In the genomic region with DNA sequence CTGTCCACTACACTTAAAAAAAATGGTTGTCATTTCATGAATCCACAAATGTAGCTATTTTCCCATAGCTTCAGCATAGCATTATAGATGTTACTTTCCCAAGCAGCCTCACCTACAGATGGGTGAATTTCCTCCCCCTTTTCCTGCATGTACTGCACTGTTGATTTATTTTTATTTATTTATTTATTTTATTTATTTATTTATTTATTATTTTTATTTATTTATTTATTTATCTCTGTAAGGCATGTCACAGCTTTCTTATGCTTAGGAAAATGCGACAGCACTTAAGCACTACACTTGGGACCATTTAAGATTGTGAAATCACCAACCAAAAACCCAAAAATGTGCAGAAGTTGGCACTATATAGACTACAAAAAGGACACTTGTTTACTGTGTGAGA, we compare ENCODE assay signal across 1 cellular context.
TF ChIP-seq lines count a peak whose summit lies in the region.

No MANE protein-coding gene starts in this region.

TF ChIP-seq in HEK293, 187 proteins besides CTCF, POLR2A, EP300 and RAD21 (continued from another document and continues in another):
- TF ChIP-seq YY1 (tag by site-specific recombination; IDR thresholded peaks at IDR 0.05), result no peak
- TF ChIP-seq TCF7L2 (IDR thresholded peaks at IDR 0.05; ENCODE audit: borderline replicate concordance, low read depth, low read length), result no peak
- no peak for TF ChIP-seq ZNF423 (tag by site-specific recombination; IDR thresholded peaks at IDR 0.05)
- TF ChIP-seq ZFP3 (tag by site-specific recombination; IDR thresholded peaks at IDR 0.05; ENCODE audit: low read depth), result no peak
- TF ChIP-seq YY2 (tag by site-specific recombination; IDR thresholded peaks at IDR 0.05), result no peak
- TF ChIP-seq KLF9 (tag by site-specific recombination; IDR thresholded peaks at IDR 0.05; ENCODE audit: low read depth), result no peak
- no peak for TF ChIP-seq ZNF366 (tag by site-specific recombination; conservative IDR thresholded peaks at IDR 0.05)
- TF ChIP-seq ZSCAN30 (tag by site-specific recombination; IDR thresholded peaks at IDR 0.05), result no peak
- no peak for TF ChIP-seq ZNF768 (tag by site-specific recombination; IDR thresholded peaks at IDR 0.05)
- no peak for TF ChIP-seq ZNF354C (tag by site-specific recombination; IDR thresholded peaks at IDR 0.05; ENCODE audit: borderline replicate concordance, low read depth)
- no peak for TF ChIP-seq SALL2 (tag by site-specific recombination; IDR thresholded peaks at IDR 0.05; ENCODE audit: borderline replicate concordance)
- TF ChIP-seq, protein P1, sequence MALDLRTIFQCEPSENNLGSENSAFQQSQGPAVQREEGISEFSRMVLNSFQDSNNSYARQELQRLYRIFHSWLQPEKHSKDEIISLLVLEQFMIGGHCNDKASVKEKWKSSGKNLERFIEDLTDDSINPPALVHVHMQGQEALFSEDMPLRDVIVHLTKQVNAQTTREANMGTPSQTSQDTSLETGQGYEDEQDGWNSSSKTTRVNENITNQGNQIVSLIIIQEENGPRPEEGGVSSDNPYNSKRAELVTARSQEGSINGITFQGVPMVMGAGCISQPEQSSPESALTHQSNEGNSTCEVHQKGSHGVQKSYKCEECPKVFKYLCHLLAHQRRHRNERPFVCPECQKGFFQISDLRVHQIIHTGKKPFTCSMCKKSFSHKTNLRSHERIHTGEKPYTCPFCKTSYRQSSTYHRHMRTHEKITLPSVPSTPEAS (tag by site-specific recombination; IDR thresholded peaks at IDR 0.05), result no peak
- TF ChIP-seq, protein P2, sequence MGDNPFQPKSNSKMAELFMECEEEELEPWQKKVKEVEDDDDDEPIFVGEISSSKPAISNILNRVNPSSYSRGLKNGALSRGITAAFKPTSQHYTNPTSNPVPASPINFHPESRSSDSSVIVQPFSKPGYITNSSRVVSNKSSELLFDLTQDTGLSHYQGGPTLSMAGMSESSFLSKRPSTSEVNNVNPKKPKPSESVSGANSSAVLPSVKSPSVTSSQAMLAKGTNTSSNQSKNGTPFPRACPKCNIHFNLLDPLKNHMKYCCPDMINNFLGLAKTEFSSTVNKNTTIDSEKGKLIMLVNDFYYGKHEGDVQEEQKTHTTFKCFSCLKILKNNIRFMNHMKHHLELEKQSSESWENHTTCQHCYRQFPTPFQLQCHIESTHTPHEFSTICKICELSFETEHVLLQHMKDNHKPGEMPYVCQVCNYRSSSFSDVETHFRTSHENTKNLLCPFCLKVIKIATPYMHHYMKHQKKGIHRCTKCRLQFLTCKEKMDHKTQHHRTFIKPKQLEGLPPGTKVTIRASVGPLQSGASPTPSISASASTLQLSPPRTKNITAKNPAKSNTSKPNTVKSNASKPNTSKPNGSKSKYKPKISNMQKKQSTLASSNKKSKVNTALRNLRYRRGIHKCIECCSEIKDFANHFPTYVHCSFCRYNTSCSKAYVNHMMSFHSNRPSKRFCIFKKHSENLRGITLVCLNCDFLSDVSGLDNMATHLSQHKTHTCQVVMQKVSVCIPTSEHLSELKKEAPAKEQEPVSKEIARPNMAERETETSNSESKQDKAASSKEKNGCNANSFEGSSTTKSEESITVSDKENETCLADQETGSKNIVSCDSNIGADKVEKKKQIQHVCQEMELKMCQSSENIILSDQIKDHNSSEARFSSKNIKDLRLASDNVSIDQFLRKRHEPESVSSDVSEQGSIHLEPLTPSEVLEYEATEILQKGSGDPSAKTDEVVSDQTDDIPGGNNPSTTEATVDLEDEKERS (tag by site-specific recombination; IDR thresholded peaks at IDR 0.05), result no peak
- no peak for TF ChIP-seq ZIC2 (tag by site-specific recombination; IDR thresholded peaks at IDR 0.05)
- no peak for TF ChIP-seq ZNF670 (tag by site-specific recombination; IDR thresholded peaks at IDR 0.05; ENCODE audit: low read depth)
- no peak for TF ChIP-seq ZNF600 (tag by site-specific recombination; IDR thresholded peaks at IDR 0.05)
- TF ChIP-seq, protein P3, sequence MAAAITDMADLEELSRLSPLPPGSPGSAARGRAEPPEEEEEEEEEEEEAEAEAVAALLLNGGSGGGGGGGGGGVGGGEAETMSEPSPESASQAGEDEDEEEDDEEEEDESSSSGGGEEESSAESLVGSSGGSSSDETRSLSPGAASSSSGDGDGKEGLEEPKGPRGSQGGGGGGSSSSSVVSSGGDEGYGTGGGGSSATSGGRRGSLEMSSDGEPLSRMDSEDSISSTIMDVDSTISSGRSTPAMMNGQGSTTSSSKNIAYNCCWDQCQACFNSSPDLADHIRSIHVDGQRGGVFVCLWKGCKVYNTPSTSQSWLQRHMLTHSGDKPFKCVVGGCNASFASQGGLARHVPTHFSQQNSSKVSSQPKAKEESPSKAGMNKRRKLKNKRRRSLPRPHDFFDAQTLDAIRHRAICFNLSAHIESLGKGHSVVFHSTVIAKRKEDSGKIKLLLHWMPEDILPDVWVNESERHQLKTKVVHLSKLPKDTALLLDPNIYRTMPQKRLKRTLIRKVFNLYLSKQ (tag by site-specific recombination; IDR thresholded peaks at IDR 0.05; ENCODE audit: borderline replicate concordance), result no peak
- no peak for TF ChIP-seq ZNF248 (tag by site-specific recombination; IDR thresholded peaks at IDR 0.05)
- no peak for TF ChIP-seq SETDB1 (IDR thresholded peaks at IDR 0.05; ENCODE audit: insufficient read length, low read length)
- TF ChIP-seq, protein P4, sequence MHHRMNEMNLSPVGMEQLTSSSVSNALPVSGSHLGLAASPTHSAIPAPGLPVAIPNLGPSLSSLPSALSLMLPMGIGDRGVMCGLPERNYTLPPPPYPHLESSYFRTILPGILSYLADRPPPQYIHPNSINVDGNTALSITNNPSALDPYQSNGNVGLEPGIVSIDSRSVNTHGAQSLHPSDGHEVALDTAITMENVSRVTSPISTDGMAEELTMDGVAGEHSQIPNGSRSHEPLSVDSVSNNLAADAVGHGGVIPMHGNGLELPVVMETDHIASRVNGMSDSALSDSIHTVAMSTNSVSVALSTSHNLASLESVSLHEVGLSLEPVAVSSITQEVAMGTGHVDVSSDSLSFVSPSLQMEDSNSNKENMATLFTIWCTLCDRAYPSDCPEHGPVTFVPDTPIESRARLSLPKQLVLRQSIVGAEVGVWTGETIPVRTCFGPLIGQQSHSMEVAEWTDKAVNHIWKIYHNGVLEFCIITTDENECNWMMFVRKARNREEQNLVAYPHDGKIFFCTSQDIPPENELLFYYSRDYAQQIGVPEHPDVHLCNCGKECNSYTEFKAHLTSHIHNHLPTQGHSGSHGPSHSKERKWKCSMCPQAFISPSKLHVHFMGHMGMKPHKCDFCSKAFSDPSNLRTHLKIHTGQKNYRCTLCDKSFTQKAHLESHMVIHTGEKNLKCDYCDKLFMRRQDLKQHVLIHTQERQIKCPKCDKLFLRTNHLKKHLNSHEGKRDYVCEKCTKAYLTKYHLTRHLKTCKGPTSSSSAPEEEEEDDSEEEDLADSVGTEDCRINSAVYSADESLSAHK (tag by site-specific recombination; IDR thresholded peaks at IDR 0.05), result no peak
- no peak for TF ChIP-seq ZNF777 (tag by site-specific recombination; IDR thresholded peaks at IDR 0.05; ENCODE audit: borderline replicate concordance)
- TF ChIP-seq ZNF157 (tag by site-specific recombination; IDR thresholded peaks at IDR 0.05), result no peak
- no peak for TF ChIP-seq ZNF626 (tag by site-specific recombination; IDR thresholded peaks at IDR 0.05)
- no peak for TF ChIP-seq SCRT1 (tag by site-specific recombination; IDR thresholded peaks at IDR 0.05; ENCODE audit: borderline replicate concordance)
- TF ChIP-seq, protein P5, sequence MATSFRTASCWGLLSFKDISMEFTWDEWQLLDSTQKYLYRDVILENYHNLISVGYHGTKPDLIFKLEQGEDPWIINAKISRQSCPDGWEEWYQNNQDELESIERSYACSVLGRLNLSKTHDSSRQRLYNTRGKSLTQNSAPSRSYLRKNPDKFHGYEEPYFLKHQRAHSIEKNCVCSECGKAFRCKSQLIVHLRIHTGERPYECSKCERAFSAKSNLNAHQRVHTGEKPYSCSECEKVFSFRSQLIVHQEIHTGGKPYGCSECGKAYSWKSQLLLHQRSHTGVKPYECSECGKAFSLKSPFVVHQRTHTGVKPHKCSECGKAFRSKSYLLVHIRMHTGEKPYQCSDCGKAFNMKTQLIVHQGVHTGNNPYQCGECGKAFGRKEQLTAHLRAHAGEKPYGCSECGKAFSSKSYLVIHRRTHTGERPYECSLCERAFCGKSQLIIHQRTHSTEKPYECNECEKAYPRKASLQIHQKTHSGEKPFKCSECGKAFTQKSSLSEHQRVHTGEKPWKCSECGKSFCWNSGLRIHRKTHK (tag by site-specific recombination; IDR thresholded peaks at IDR 0.05), result no peak
- no peak for TF ChIP-seq ZNF571 (tag by site-specific recombination; IDR thresholded peaks at IDR 0.05)
- no peak for TF ChIP-seq ZBTB7A (tag by site-specific recombination; IDR thresholded peaks at IDR 0.05; ENCODE audit: low read depth)
- TF ChIP-seq ZNF843 (tag by site-specific recombination; IDR thresholded peaks at IDR 0.05), result no peak
- TF ChIP-seq, protein P6, sequence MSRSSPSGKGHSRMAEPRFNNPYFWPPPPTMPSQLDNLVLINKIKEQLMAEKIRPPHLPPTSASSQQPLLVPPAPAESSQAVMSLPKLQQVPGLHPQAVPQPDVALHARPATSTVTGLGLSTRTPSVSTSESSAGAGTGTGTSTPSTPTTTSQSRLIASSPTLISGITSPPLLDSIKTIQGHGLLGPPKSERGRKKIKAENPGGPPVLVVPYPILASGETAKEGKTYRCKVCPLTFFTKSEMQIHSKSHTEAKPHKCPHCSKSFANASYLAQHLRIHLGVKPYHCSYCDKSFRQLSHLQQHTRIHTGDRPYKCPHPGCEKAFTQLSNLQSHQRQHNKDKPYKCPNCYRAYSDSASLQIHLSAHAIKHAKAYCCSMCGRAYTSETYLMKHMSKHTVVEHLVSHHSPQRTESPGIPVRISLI (tag by site-specific recombination; IDR thresholded peaks at IDR 0.05), result no peak
- TF ChIP-seq KLF7 (tag by site-specific recombination; IDR thresholded peaks at IDR 0.05; ENCODE audit: borderline replicate concordance), result no peak
- no peak for TF ChIP-seq ZNF473 (tag by site-specific recombination; IDR thresholded peaks at IDR 0.05)
- TF ChIP-seq ZNF677 (tag by site-specific recombination; IDR thresholded peaks at IDR 0.05), result no peak
- no peak for TF ChIP-seq ZEB2 (tag by site-specific recombination; IDR thresholded peaks at IDR 0.05)
- TF ChIP-seq, protein P7, sequence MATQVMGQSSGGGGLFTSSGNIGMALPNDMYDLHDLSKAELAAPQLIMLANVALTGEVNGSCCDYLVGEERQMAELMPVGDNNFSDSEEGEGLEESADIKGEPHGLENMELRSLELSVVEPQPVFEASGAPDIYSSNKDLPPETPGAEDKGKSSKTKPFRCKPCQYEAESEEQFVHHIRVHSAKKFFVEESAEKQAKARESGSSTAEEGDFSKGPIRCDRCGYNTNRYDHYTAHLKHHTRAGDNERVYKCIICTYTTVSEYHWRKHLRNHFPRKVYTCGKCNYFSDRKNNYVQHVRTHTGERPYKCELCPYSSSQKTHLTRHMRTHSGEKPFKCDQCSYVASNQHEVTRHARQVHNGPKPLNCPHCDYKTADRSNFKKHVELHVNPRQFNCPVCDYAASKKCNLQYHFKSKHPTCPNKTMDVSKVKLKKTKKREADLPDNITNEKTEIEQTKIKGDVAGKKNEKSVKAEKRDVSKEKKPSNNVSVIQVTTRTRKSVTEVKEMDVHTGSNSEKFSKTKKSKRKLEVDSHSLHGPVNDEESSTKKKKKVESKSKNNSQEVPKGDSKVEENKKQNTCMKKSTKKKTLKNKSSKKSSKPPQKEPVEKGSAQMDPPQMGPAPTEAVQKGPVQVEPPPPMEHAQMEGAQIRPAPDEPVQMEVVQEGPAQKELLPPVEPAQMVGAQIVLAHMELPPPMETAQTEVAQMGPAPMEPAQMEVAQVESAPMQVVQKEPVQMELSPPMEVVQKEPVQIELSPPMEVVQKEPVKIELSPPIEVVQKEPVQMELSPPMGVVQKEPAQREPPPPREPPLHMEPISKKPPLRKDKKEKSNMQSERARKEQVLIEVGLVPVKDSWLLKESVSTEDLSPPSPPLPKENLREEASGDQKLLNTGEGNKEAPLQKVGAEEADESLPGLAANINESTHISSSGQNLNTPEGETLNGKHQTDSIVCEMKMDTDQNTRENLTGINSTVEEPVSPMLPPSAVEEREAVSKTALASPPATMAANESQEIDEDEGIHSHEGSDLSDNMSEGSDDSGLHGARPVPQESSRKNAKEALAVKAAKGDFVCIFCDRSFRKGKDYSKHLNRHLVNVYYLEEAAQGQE (tag by site-specific recombination; IDR thresholded peaks at IDR 0.05), result peak; percentile 61; the same call in 1 of the 2 replicates
- TF ChIP-seq TRIM28 (IDR thresholded peaks at IDR 0.05; ENCODE audit: borderline replicate concordance, low read length), result no peak
- TF ChIP-seq ZNF114 (tag by site-specific recombination; IDR thresholded peaks at IDR 0.05), result no peak
- no peak for TF ChIP-seq ZNF10 (tag by site-specific recombination; IDR thresholded peaks at IDR 0.05)
- no peak for TF ChIP-seq GLI4 (tag by site-specific recombination; IDR thresholded peaks at IDR 0.05)
- no peak for TF ChIP-seq ZFP69B (tag by site-specific recombination; IDR thresholded peaks at IDR 0.05)
- no peak for TF ChIP-seq HOXC10 (CRISPR knock-in tag; IDR thresholded peaks at IDR 0.05)
- TF ChIP-seq GLIS1 (tag by site-specific recombination; IDR thresholded peaks at IDR 0.05), result no peak
- no peak for TF ChIP-seq ZNF658 (tag by site-specific recombination; IDR thresholded peaks at IDR 0.05)
- TF ChIP-seq, protein P8, sequence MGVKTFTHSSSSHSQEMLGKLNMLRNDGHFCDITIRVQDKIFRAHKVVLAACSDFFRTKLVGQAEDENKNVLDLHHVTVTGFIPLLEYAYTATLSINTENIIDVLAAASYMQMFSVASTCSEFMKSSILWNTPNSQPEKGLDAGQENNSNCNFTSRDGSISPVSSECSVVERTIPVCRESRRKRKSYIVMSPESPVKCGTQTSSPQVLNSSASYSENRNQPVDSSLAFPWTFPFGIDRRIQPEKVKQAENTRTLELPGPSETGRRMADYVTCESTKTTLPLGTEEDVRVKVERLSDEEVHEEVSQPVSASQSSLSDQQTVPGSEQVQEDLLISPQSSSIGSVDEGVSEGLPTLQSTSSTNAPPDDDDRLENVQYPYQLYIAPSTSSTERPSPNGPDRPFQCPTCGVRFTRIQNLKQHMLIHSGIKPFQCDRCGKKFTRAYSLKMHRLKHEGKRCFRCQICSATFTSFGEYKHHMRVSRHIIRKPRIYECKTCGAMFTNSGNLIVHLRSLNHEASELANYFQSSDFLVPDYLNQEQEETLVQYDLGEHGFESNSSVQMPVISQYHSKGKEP (tag by site-specific recombination; IDR thresholded peaks at IDR 0.05), result no peak
- TF ChIP-seq, protein P9, sequence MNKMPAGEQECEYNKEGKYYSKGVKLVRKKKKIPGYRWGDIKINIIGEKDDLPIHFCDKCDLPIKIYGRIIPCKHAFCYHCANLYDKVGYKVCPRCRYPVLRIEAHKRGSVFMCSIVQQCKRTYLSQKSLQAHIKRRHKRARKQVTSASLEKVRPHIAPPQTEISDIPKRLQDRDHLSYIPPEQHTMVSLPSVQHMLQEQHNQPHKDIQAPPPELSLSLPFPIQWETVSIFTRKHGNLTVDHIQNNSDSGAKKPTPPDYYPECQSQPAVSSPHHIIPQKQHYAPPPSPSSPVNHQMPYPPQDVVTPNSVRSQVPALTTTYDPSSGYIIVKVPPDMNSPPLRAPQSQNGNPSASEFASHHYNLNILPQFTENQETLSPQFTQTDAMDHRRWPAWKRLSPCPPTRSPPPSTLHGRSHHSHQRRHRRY (tag by site-specific recombination; IDR thresholded peaks at IDR 0.05), result no peak
- TF ChIP-seq, protein P10, sequence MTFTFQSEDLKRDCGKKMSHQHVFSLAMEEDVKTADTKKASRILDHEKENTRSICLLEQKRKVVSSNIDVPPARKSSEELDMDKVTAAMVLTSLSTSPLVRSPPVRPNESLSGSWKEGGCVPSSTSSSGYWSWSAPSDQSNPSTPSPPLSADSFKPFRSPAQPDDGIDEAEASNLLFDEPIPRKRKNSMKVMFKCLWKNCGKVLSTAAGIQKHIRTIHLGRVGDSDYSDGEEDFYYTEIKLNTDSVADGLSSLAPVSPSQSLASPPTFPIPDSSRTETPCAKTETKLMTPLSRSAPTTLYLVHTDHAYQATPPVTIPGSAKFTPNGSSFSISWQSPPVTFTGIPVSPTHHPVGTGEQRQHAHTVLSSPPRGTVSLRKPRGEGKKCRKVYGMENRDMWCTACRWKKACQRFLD (tag by site-specific recombination; IDR thresholded peaks at IDR 0.05), result no peak
- no peak for TF ChIP-seq SCRT2 (tag by site-specific recombination; IDR thresholded peaks at IDR 0.05)
